In genomic region chr10:91552706-91553105, GRCh38 we compare ENCODE assay signal across 9 cellular contexts.
DNase-seq lines count a peak whose midpoint lies in the region; ATAC-seq and TF ChIP-seq lines count a peak whose summit lies in the region.
"Had no signal": no experiment of that assay in that cellular context is flagged by ENCODE, and none has a peak within 500 bp of the region (broad histone marks: within the 10 kb centered on the region; RNA-seq: fewer than 3 reads in every experiment).

No MANE protein-coding gene starts in this region.

- H3K9ac ChIP-seq in Loucy (ENCODE audit: low read depth, low read length, poor library complexity, severe bottlenecking), result no peak overlapping the region

- TF ChIP-seq CTCF in AG10803 (conservative IDR thresholded peaks at IDR 0.05; ENCODE audit: low read length), result peak; percentile 58
- TF ChIP-seq CTCF in Loucy (conservative IDR thresholded peaks at IDR 0.05; ENCODE audit: low read length), result peak; percentile 52
- peak; percentile 26 for TF ChIP-seq CTCF in coronary artery (IDR thresholded peaks at IDR 0.05)

- H2AFZ ChIP-seq in Loucy (ENCODE audit: low read length), result 0 out of 2 replicates have a peak overlapping the region, but pooled peaks have one; percentile 37

- peaks cover 4% of the 10 kb centered on the region for H3K4me1 ChIP-seq in Loucy (ENCODE audit: insufficient read depth, low read length, poor library complexity, severe bottlenecking)

- H3K4me3 ChIP-seq in AG10803 (ENCODE audit: low read length) (no peak overlapping the region), Loucy (ENCODE audit: low read length, poor library complexity, severe bottlenecking) (no peak overlapping the region), coronary artery (peak overlapping the region; percentile 33)

- H3K9me3 ChIP-seq in Loucy (ENCODE audit: insufficient read depth, low read depth, low read length), result no peaks in the 10 kb centered on the region

- peak overlapping the region in 1 of 2 donors; percentile 17 for H3K27ac ChIP-seq in coronary artery

- no peak overlapping the region for H3K4me2 ChIP-seq in Loucy (ENCODE audit: low read depth, low read length, poor library complexity, severe bottlenecking)

- DNase-seq in AG10803 (ENCODE audit: low read depth) (peak; percentile 34), coronary artery (ENCODE audit: low spot score) (no peak), lung microvascular endothelial cell (ENCODE audit: low read depth in 2 of 2) (peak; percentile 30 to 55), SIG-M5 treated with dmso at 0.1 percent for 504 hours (lab: John Stamatoyannopoulos, UW; ENCODE audit: unreplicated experiment) (no peak)
- DNase-seq: NCI-H2029 treated with DMSO at 0.1 percent for 48 hours had no signal

- no peaks in the 10 kb centered on the region for H3K27me3 ChIP-seq in Loucy (ENCODE audit: insufficient read depth, low read length, poor library complexity, severe bottlenecking)

- no peaks in the 10 kb centered on the region for H4K20me1 ChIP-seq in Loucy (ENCODE audit: insufficient read depth, low read length, poor library complexity, severe bottlenecking)

- no peaks in the 10 kb centered on the region for H3F3A ChIP-seq in Loucy (ENCODE audit: low read depth)

- ATAC-seq in HG03095 (IDR thresholded peaks at IDR 0.05; ENCODE audit: unreplicated experiment) (no peak), HG02973 (IDR thresholded peaks at IDR 0.05; ENCODE audit: unreplicated experiment) (no peak), HG02840 (IDR thresholded peaks at IDR 0.05; ENCODE audit: low FRiP score, unreplicated experiment) (no peak)

- H3K9me2 ChIP-seq in Loucy (replicated peaks; ENCODE audit: low read depth, low read length), result no peaks in the 10 kb centered on the region

- no peaks in the 10 kb centered on the region for H3K36me3 ChIP-seq in Loucy (ENCODE audit: insufficient read depth, low read length)

- H3K79me2 ChIP-seq in Loucy (ENCODE audit: insufficient read depth, low read length), result no peaks in the 10 kb centered on the region

Comparison
In these comparisons a context has a peak if more than half of its experiments do, and no peak if none do; other contexts are left out.
1. DNase-seq: peak in AG10803 (single experiment) and lung microvascular endothelial cell (2 of 2); none in coronary artery (single experiment) and SIG-M5 treated with dmso at 0.1 percent for 504 hours (single experiment).
2. Peak in every context shown above with its lines, with median percentiles within 50 percentile points of each other: CTCF ChIP-seq.